Comparison of ENCODE assay signal across 8 cellular contexts in the genomic region with DNA sequence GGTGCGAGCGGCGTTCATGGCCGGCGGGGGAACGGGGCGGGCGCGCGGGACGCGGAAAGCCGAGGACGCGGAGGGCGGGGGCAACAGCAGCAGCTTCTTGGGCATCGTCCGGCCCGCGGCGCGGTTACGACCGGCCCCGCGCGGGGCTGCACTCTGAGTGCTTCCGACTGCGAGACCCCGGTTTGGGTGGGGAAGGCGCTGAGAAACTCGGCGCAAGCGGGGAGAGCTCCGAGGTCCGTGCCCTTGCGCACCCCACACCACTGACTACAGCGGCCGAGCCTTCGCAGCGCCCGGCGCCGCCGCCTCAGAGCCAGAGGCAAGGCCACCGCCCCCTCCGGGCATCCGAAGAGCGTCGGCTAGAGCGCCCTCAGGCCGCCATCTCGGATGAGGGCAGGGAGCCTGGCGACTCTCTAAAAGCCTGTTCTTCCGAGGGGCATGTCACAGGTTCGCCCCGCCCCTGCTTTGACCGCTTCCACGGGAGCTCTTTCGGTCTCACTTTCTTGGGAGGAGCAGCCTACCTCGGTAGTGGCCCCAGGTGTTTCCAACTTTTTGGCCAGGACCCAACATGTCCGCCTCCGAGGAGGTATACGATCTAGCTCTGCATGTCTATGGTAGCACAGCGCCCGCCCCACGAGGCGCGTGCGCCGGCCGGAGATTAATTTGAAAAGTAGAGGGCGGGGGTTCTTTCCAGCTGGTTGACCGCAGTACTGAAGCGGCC. TPM values are rescaled to one million over a fixed set of nuclear protein-coding genes. Genes with fewer than 3 reads are reported as not detected.
DNase-seq lines count a peak whose midpoint lies in the region; ATAC-seq and TF ChIP-seq lines count a peak whose summit lies in the region.

A gene with protein sequence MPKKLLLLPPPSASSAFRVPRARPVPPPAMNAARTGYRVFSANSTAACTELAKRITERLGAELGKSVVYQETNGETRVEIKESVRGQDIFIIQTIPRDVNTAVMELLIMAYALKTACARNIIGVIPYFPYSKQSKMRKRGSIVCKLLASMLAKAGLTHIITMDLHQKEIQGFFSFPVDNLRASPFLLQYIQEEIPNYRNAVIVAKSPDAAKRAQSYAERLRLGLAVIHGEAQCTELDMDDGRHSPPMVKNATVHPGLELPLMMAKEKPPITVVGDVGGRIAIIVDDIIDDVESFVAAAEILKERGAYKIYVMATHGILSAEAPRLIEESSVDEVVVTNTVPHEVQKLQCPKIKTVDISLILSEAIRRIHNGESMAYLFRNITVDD (minus strand): TSS at position 318 of the 718 bp plus-strand sequence. CDS start 213 bp downstream, at position 105.

- no peaks in the 10 kb centered on the region for H3K9me3 ChIP-seq in Peyer's patch
- no peaks in the 10 kb centered on the region for H3K9me3 ChIP-seq in naive thymus-derived CD4-positive, alpha-beta T cell (ENCODE audit: control insufficient read depth in 2 of 3, low read length in 3 of 3)

- H3K27ac ChIP-seq in Peyer's patch = peak within 1 kb of the TSS; percentile 76 to 88 (median 86)
- H3K27ac ChIP-seq in naive thymus-derived CD4-positive, alpha-beta T cell (ENCODE audit: low read depth, low read length) = peak within 1 kb of the TSS; percentile 81

- H3K36me3 ChIP-seq in Peyer's patch = no peaks in the 10 kb centered on the region
- peaks cover 0 to 7% (median 0%) of the 10 kb centered on the region in 3 experiments for H3K36me3 ChIP-seq in naive thymus-derived CD4-positive, alpha-beta T cell (ENCODE audit: control insufficient read depth in 2 of 3, insufficient read depth in 3 of 3, low read length in 3 of 3)

- peaks cover 0 to 2% of the 10 kb centered on the region in 2 donors for H3K36me3 Mint-ChIP-seq in activated T-cell treated with anti-CD3 and anti-CD28 coated beads, Interleukin-2, amount 50 U/mL, for 72 hours (ENCODE audit: insufficient read depth in 2 of 2)
- H3K36me3 Mint-ChIP-seq in naive thymus-derived CD4-positive, alpha-beta T cell = peaks cover 0 to 4% (median 0%) of the 10 kb centered on the region in 5 donors
- H3K36me3 Mint-ChIP-seq in stimulated activated naive B cell treated with anti-CD40 and anti-IgM and Interleukin-4, amounts not matched to agents 10 μg/mL and 1 μg/mL and 100 μg/mL, for 72 hours = peaks cover 0 to 4% of the 10 kb centered on the region in 2 donors

- POLR2A ChIA-PET in naive thymus-derived CD4-positive, alpha-beta T cell (lab: Charles Lee) = interaction anchor here (0.6 to 1.5 kb wide), 9 partner anchors 14 to 766 kb away, joined by 3 to 8 read pairs (median 3); a partner anchor contains a TSS

- CTCF ChIA-PET in naive thymus-derived CD4-positive, alpha-beta T cell (lab: Charles Lee) = interaction anchor here (0.6 to 0.9 kb wide), 4 partner anchors 16 to 325 kb away, joined by 3 to 5 read pairs (median 3); no protein-coding TSS in a partner anchor

- peak within 1 kb of the TSS; percentile 95 for H3K27ac Mint-ChIP-seq in activated T-cell treated with anti-CD3 and anti-CD28 coated beads, Interleukin-2, amount 50 U/mL, for 72 hours
- peak within 1 kb of the TSS; percentile 91 to 100 (median 96) for H3K27ac Mint-ChIP-seq in naive thymus-derived CD4-positive, alpha-beta T cell
- H3K27ac Mint-ChIP-seq in stimulated activated naive B cell treated with anti-CD40 and anti-IgM and Interleukin-4, amounts not matched to agents 10 μg/mL and 1 μg/mL and 100 μg/mL, for 72 hours = peak within 1 kb of the TSS; percentile 100

- no peaks in the 10 kb centered on the region for H3K27me3 ChIP-seq in Peyer's patch
- H3K27me3 ChIP-seq in naive thymus-derived CD4-positive, alpha-beta T cell (ENCODE audit: control insufficient read depth in 2 of 2, insufficient read depth in 2 of 2, low read length in 2 of 2) = no peaks in the 10 kb centered on the region

- H3K4me1 ChIP-seq in Peyer's patch = peaks cover 0 to 16% (median 0%) of the 10 kb centered on the region in 4 donors
- no peaks in the 10 kb centered on the region for H3K4me1 ChIP-seq in naive thymus-derived CD4-positive, alpha-beta T cell (ENCODE audit: control insufficient read depth in 2 of 2, insufficient read depth in 2 of 2, low read length in 2 of 2)

- H3K9me3 Mint-ChIP-seq in activated T-cell treated with anti-CD3 and anti-CD28 coated beads, Interleukin-2, amount 50 U/mL, for 72 hours = no peaks in the 10 kb centered on the region
- no peaks in the 10 kb centered on the region for H3K9me3 Mint-ChIP-seq in naive thymus-derived CD4-positive, alpha-beta T cell
- no peaks in the 10 kb centered on the region for H3K9me3 Mint-ChIP-seq in stimulated activated naive B cell treated with anti-CD40 and anti-IgM and Interleukin-4, amounts not matched to agents 10 μg/mL and 1 μg/mL and 100 μg/mL, for 72 hours

- peak; percentile 66 to 85 for TF ChIP-seq POLR2A in Peyer's patch (IDR thresholded peaks at IDR 0.05)

- no peaks in the 10 kb centered on the region for H3K27me3 Mint-ChIP-seq in activated T-cell treated with anti-CD3 and anti-CD28 coated beads, Interleukin-2, amount 50 U/mL, for 72 hours (ENCODE audit: low read depth)
- H3K27me3 Mint-ChIP-seq in naive thymus-derived CD4-positive, alpha-beta T cell = no peaks in the 10 kb centered on the region
- no peaks in the 10 kb centered on the region for H3K27me3 Mint-ChIP-seq in stimulated activated naive B cell treated with anti-CD40 and anti-IgM and Interleukin-4, amounts not matched to agents 10 μg/mL and 1 μg/mL and 100 μg/mL, for 72 hours

- DNase-seq in DMS53 treated with DMSO at 0.1 percent for 48 hours (lab: John Stamatoyannopoulos, UW; ENCODE audit: unreplicated experiment) (peak; percentile 97), KBM-7 (peak; percentile 96), Peyer's patch (peak; percentile 81 to 93 (median 93)), fibroblast of gingiva (ENCODE audit: low read depth) (peak; percentile 90)
- DNase-seq in activated T-cell treated with anti-CD3 and anti-CD28 coated beads, Interleukin-2, amount 50 U/mL, for 72 hours = peak; percentile 86 to 88
- DNase-seq in naive thymus-derived CD4-positive, alpha-beta T cell = peak; percentile 76 to 89 (median 82)
- peak; percentile 87 for DNase-seq in stimulated activated naive B cell treated with anti-CD40 and anti-IgM and Interleukin-4, amounts not matched to agents 10 μg/mL and 1 μg/mL and 100 μg/mL, for 72 hours

- peaks cover 25% of the 10 kb centered on the region for H3K4me1 Mint-ChIP-seq in activated T-cell treated with anti-CD3 and anti-CD28 coated beads, Interleukin-2, amount 50 U/mL, for 72 hours (ENCODE audit: low read depth)
- peaks cover 13 to 35% (median 19%) of the 10 kb centered on the region in 7 donors for H3K4me1 Mint-ChIP-seq in naive thymus-derived CD4-positive, alpha-beta T cell
- H3K4me1 Mint-ChIP-seq in stimulated activated naive B cell treated with anti-CD40 and anti-IgM and Interleukin-4, amounts not matched to agents 10 μg/mL and 1 μg/mL and 100 μg/mL, for 72 hours = peaks cover 12 to 22% of the 10 kb centered on the region in 2 donors

- peak within 1 kb of the TSS; percentile 87 to 90 for H3K4me3 Mint-ChIP-seq in activated T-cell treated with anti-CD3 and anti-CD28 coated beads, Interleukin-2, amount 50 U/mL, for 72 hours
- peak within 1 kb of the TSS; percentile 89 to 99 (median 94) for H3K4me3 Mint-ChIP-seq in naive thymus-derived CD4-positive, alpha-beta T cell
- peak within 1 kb of the TSS; percentile 89 to 95 for H3K4me3 Mint-ChIP-seq in stimulated activated naive B cell treated with anti-CD40 and anti-IgM and Interleukin-4, amounts not matched to agents 10 μg/mL and 1 μg/mL and 100 μg/mL, for 72 hours

- H3K4me3 ChIP-seq in Peyer's patch = peak within 1 kb of the TSS; percentile 83 to 95 (median 92)
- H3K4me3 ChIP-seq in naive thymus-derived CD4-positive, alpha-beta T cell (ENCODE audit: low read length) = peak within 1 kb of the TSS; percentile 97

- intact Hi-C loops in naive thymus-derived CD4-positive, alpha-beta T cell (cut with micrococcal nuclease) = loop anchor here (1.0 to 5.0 kb wide), 12 partner anchors 30 to 686 kb away; a partner anchor contains a TSS

- ATAC-seq in GM21619 (IDR thresholded peaks at IDR 0.05; ENCODE audit: unreplicated experiment) = peak; percentile 81
- peak; percentile 95 for ATAC-seq in activated T-cell treated with anti-CD3 and anti-CD28 coated beads, Interleukin-2, amount 50 U/mL, for 72 hours (replicated peaks in 1 of 2)
- peak; percentile 98 for ATAC-seq in naive thymus-derived CD4-positive, alpha-beta T cell
- ATAC-seq in stimulated activated naive B cell treated with anti-CD40 and anti-IgM and Interleukin-4, amounts not matched to agents 10 μg/mL and 1 μg/mL and 100 μg/mL, for 72 hours (replicated peaks) = peak; percentile 95 to 97

- TF ChIP-seq CTCF in Peyer's patch (IDR thresholded peaks at IDR 0.05) = peak; percentile 13 to 57 (median 49)

- in situ Hi-C loops in KBM-7 (cut with MboI; ENCODE audit: low pct_unique_long_range_greater_than_20kb, low sequenced_read_pairs) = no loop called here

RNA-seq across cellular contexts. Expression of the gene that starts here (rescaled TPM):
- total RNA-seq in Peyer's patch = 100 to 1,000 TPM in 1 of 4 donors, 10 to 100 TPM in 3; 39.4 to 105 (median 70.4) TPM
- total RNA-seq in activated T-cell treated with anti-CD3 and anti-CD28 coated beads, Interleukin-2, amount 50 U/mL, for 72 hours = 10 to 100 TPM; 46.4 to 52.6 TPM
- 10 to 100 TPM; 19.6 to 55.9 (median 45.8) TPM for total RNA-seq in naive thymus-derived CD4-positive, alpha-beta T cell
- polyA plus RNA-seq in naive thymus-derived CD4-positive, alpha-beta T cell = 10 to 100 TPM; 53.3 to 59.1 TPM

Comparison
In these comparisons a context has a peak if more than half of its experiments do, and no peak if none do; other contexts are left out.
1. Peak in every context shown above with its lines: DNase-seq, ATAC-seq, H3K4me3 ChIP-seq and H3K27ac ChIP-seq.